ENCODE assay signal across 8 cellular contexts in genomic region chr6:27471365-27472115, GRCh38. TPM values are rescaled to one million over a fixed set of nuclear protein-coding genes. Genes with fewer than 3 reads are reported as not detected.
DNase-seq lines count a peak whose midpoint lies in the region; ATAC-seq and TF ChIP-seq lines count a peak whose summit lies in the region.

No MANE protein-coding gene starts in this region.

- H3K4me3 ChIP-seq in heart left ventricle: peak overlapping the region in 10 of 12 donors; percentile 74 to 99 (median 88)
- H3K4me3 ChIP-seq in urinary bladder (ENCODE audit: low read depth, low read length): peak overlapping the region; percentile 70

- no peak for TF ChIP-seq POLR2A in heart left ventricle (IDR thresholded peaks at IDR 0.05)

- no peak for TF ChIP-seq CTCF in heart left ventricle (IDR thresholded peaks at IDR 0.05)

- H3K36me3 ChIP-seq in heart left ventricle: peaks cover 0 to 42% (median 34%) of the 10 kb centered on the region in 9 donors
- peaks cover 3% of the 10 kb centered on the region for H3K36me3 ChIP-seq in urinary bladder (ENCODE audit: insufficient read depth)

- WGBS in heart left ventricle, 4 donors: 53 to 60% (median 56%) methylated on average over 6 of the region's 6 CpGs
- 44% methylated on average over 6 of the region's 6 CpGs for WGBS in urinary bladder

- no peaks in the 10 kb centered on the region for H3K27me3 ChIP-seq in heart left ventricle

- H3K4me1 ChIP-seq in heart left ventricle (peaks cover 0 to 31% (median 17%) of the 10 kb centered on the region in 12 donors), urinary bladder (ENCODE audit: insufficient read depth) (no peaks in the 10 kb centered on the region)

- H3K4me1 Mint-ChIP-seq in activated naive CD8-positive, alpha-beta T cell (ENCODE audit: low read depth): peaks cover 46% of the 10 kb centered on the region

- peak overlapping the region in 5 of 12 donors; percentile 86 to 92 (median 89) for H3K27ac ChIP-seq in heart left ventricle
- no peak overlapping the region for H3K27ac ChIP-seq in urinary bladder (ENCODE audit: low read depth)

- no peak for DNase-seq in heart left ventricle
- DNase-seq in Right ventricle myocardium inferior (ENCODE audit: missing footprints): no peak
- peak; percentile 16 for DNase-seq in left kidney (ENCODE audit: low read depth, low spot score)
- DNase-seq in SIG-M5 (lab: John Stamatoyannopoulos, UW): no peak
- no peak for DNase-seq in CD1c-positive myeloid dendritic cell (ENCODE audit: extremely low spot score)

- H3K9me3 Mint-ChIP-seq in activated naive CD8-positive, alpha-beta T cell (ENCODE audit: low read depth): no peaks in the 10 kb centered on the region

- H3K27ac Mint-ChIP-seq in activated naive CD8-positive, alpha-beta T cell: peak overlapping the region; percentile 92

- H3K9me3 ChIP-seq in heart left ventricle: no peaks in the 10 kb centered on the region

- peak overlapping the region; percentile 96 for H3K4me3 Mint-ChIP-seq in activated naive CD8-positive, alpha-beta T cell

- peaks cover 22% of the 10 kb centered on the region for H3K36me3 Mint-ChIP-seq in activated naive CD8-positive, alpha-beta T cell

- no peak for ATAC-seq in heart left ventricle
- ATAC-seq in Right ventricle myocardium inferior: no peak
- no peak for ATAC-seq in GM21515 (IDR thresholded peaks at IDR 0.05; ENCODE audit: unreplicated experiment)

- intact Hi-C loops in heart left ventricle (cut with DNase I) (loop anchor here in 6 of 10 donors (5.0 to 10.0 kb wide), 9 partner anchors 84 to 1447 kb away; partner anchors contain the start of gene ZNF391 (in 1 of the 6)), Right ventricle myocardium inferior (cut with DNase I) (loop anchor here (2.0 to 10.0 kb wide), 6 partner anchors 94 to 937 kb away; partner anchors contain the start of gene HMGN4)

- H3K27me3 Mint-ChIP-seq in activated naive CD8-positive, alpha-beta T cell: no peaks in the 10 kb centered on the region

RNA-seq across cellular contexts. Expression of gene ZNF184, which starts 1.4 kb away (rescaled TPM):
- total RNA-seq in heart left ventricle (1 to 10 TPM; 3.2 to 6.5 (median 4.0) TPM), Right ventricle myocardium inferior (4.2 TPM), urinary bladder (27.2 TPM)
- polyA plus RNA-seq in heart left ventricle (1 to 10 TPM in 1 of 2 donors, under 1 TPM in 1; 0.99 to 2.2 TPM), urinary bladder (3.1 TPM)
